In the genomic region with DNA sequence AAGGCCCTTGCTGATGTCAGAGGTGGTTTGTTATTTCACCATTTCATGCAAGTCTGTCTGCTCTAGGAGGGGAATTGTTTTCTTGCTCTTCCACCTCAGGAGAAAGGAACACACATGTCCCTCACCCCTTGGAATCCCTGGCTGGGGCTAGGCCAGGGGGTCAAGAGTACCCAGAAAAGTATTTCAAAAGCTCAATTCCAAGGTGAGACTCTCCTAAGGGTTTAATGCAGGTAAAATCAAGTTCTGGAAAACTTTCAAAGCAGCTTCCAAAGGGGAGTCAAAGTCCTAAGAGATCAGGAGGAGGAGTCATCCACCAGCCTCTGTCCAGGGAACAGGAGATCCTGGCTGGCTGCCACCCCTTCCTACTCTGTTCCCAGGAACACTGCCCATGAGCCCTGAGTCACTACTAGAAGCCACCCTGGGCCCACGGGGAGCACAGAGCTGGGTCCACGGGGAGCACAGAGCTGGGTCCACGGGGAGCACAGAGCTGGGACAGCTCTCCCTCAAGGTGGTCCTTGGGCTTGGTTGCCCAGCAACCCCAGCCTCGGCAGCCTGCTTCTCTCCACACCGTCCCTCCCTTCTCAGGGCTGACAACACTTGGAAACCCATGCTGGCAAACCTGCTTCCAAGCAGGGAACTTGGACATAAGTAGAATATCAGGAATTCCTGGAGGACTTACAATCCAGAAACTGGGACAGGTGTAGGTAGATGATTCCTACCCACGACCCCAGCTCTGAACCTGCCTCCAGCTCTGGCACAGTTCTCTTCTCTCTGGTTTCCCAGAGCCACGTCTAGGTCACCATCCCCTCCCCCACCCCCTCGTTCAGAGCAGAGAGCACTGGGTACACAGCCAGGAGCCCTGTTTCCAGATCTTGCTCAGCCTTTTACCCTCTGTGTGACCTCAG, we compare ENCODE assay signal across 8 cellular contexts. TPM values are rescaled to one million over a fixed set of nuclear protein-coding genes. Genes with fewer than 3 reads are reported as not detected.
DNase-seq lines count a peak whose midpoint lies in the region; ATAC-seq, FAIRE-seq and TF ChIP-seq lines count a peak whose summit lies in the region.

No MANE protein-coding gene starts in this region.

- no peak overlapping the region for H3K4me3 Mint-ChIP-seq in endodermal cell

- 13 to 15% methylated on average over 8 of the region's 8 CpGs for WGBS in pancreas, 2 donors
- WGBS in endodermal cell (ENCODE audit: insufficient coverage in 1 of 2, insufficient read length in 1 of 2), 2 experiments, result 69 to 79% methylated on average over 2 to 8 of the region's 8 CpGs

- H3K36me3 ChIP-seq in RWPE2 (ENCODE audit: low read depth) (no peaks in the 10 kb centered on the region), pancreas (no peaks in the 10 kb centered on the region), endodermal cell (ENCODE audit: control insufficient read depth, insufficient read depth, low read length) (no peaks in the 10 kb centered on the region)

- DNase-seq in DMS53 (lab: John Stamatoyannopoulos, UW) (peak; percentile 30), RWPE2 (ENCODE audit: low spot score) (peak; percentile 86), fibroblast of the aortic adventitia (ENCODE audit: low read depth) (peak; percentile 92), pancreas (peak; percentile 81 to 96 (median 90)), NCI-H1694 (lab: John Stamatoyannopoulos, UW) (no peak), endodermal cell (no peak), NCI-H2081 (lab: John Stamatoyannopoulos, UW) (no peak)
- DNase-seq in activated CD4-positive, alpha-beta T cell treated with anti-CD3 and anti-CD28 coated beads for 4 hours, result no peak

- no peak overlapping the region for H3K9ac ChIP-seq in endodermal cell (ENCODE audit: extremely low read depth, low read length, poor library complexity, severe bottlenecking)

- H3K27me3 Mint-ChIP-seq in endodermal cell (ENCODE audit: insufficient read depth), result peaks cover 13% of the 10 kb centered on the region

- H3K9me3 ChIP-seq in RWPE2 (ENCODE audit: severe bottlenecking), result no peaks in the 10 kb centered on the region
- no peaks in the 10 kb centered on the region for H3K9me3 ChIP-seq in pancreas
- no peaks in the 10 kb centered on the region for H3K9me3 ChIP-seq in endodermal cell (ENCODE audit: control insufficient read depth, low read length)

- H3K27ac ChIP-seq in RWPE2 (ENCODE audit: poor library complexity, severe bottlenecking) (peak overlapping the region; percentile 35), pancreas (peak overlapping the region; percentile 65 to 75 (median 70)), endodermal cell (ENCODE audit: low read depth, low read length) (no peak overlapping the region)

- H3K9me3 Mint-ChIP-seq in endodermal cell, result no peaks in the 10 kb centered on the region

- no peak overlapping the region for H3K27ac Mint-ChIP-seq in endodermal cell

- no peaks in the 10 kb centered on the region for H3K36me3 Mint-ChIP-seq in endodermal cell (ENCODE audit: low read depth)

- intact Hi-C loops in pancreas (cut with DNase I), result no loop called here

- no peak for TF ChIP-seq CTCF in RWPE2 (IDR thresholded peaks at IDR 0.05; ENCODE audit: poor library complexity, severe bottlenecking)
- no peak for TF ChIP-seq CTCF in fibroblast of the aortic adventitia (IDR thresholded peaks at IDR 0.05; ENCODE audit: insufficient read depth, low read length)
- no peak for TF ChIP-seq CTCF in pancreas (IDR thresholded peaks at IDR 0.05)
- TF ChIP-seq CTCF in endodermal cell (conservative IDR thresholded peaks at IDR 0.05), result no peak

- H3K4me1 ChIP-seq in RWPE2 (ENCODE audit: insufficient read depth, poor library complexity, severe bottlenecking), result peaks cover 22% of the 10 kb centered on the region
- H3K4me1 ChIP-seq in pancreas, result peaks cover 14 to 21% (median 14%) of the 10 kb centered on the region in 3 donors
- H3K4me1 ChIP-seq in endodermal cell (ENCODE audit: control insufficient read depth, insufficient read depth, low read length), result no peaks in the 10 kb centered on the region

- H3K27me3 ChIP-seq in RWPE2 (ENCODE audit: insufficient read depth, poor library complexity, severe bottlenecking), result no peaks in the 10 kb centered on the region
- no peaks in the 10 kb centered on the region for H3K27me3 ChIP-seq in pancreas
- peaks cover 7% of the 10 kb centered on the region for H3K27me3 ChIP-seq in endodermal cell (ENCODE audit: control insufficient read depth, insufficient read depth, low read length, poor library complexity, severe bottlenecking)

- H3K4me1 Mint-ChIP-seq in endodermal cell, result peaks cover 3% of the 10 kb centered on the region

- ATAC-seq in RWPE2 (ENCODE audit: low read depth) (peak; percentile 93), pancreas (peak; percentile 96 to 97 (median 97))

- H3K4me3 ChIP-seq in RWPE2 (ENCODE audit: severe bottlenecking) (no peak overlapping the region), fibroblast of the aortic adventitia (ENCODE audit: low read depth, low read length) (no peak overlapping the region), pancreas (no peak overlapping the region), endodermal cell (ENCODE audit: low read length) (no peak overlapping the region)

- FAIRE-seq in pancreas (lab: Jason Lieb, UNC), result no peak

RNA-seq across cellular contexts. Expression of gene CDKN1A, which starts 35.3 kb away (rescaled TPM):
- total RNA-seq in fibroblast of the aortic adventitia (ENCODE audit: low replicate concordance), result 246 and 749 TPM in 2 replicates
- total RNA-seq in pancreas, result 100 to 1,000 TPM in 2 of 6 donors, 10 to 100 TPM in 4; 32.5 to 178 (median 53.2) TPM
- 10 to 100 TPM; 22.3 to 42.2 TPM for polyA plus RNA-seq in pancreas
- total RNA-seq in endodermal cell, result 1 to 10 TPM; 1.9 to 3.7 TPM
- polyA plus RNA-seq in endodermal cell (2013, experiment 1 of 2), result 45.0 TPM
- 50.3 TPM for polyA plus RNA-seq in endodermal cell (2013, experiment 2 of 2)

RNA-seq across cellular contexts. Expression of gene SRSF3, which starts 49.0 kb away (rescaled TPM):
- total RNA-seq in fibroblast of the aortic adventitia (ENCODE audit: low replicate concordance), result 181 and 411 TPM in 2 replicates
- 100 to 1,000 TPM in 4 of 6 donors, 10 to 100 TPM in 2; 60.5 to 122 (median 105) TPM for total RNA-seq in pancreas
- 100 to 1,000 TPM in 1 of 2 donors, 10 to 100 TPM in 1; 72.8 to 114 TPM for polyA plus RNA-seq in pancreas
- total RNA-seq in endodermal cell, result 100 to 1,000 TPM; 493 to 536 TPM
- 582 TPM for polyA plus RNA-seq in endodermal cell (2013, experiment 1 of 2)
- 506 TPM for polyA plus RNA-seq in endodermal cell (2013, experiment 2 of 2)

RNA-seq across cellular contexts. Expression of gene RAB44, which starts 54.5 kb away (rescaled TPM):
- total RNA-seq in fibroblast of the aortic adventitia (ENCODE audit: low replicate concordance), result not detected in 2 replicates
- total RNA-seq in pancreas, result under 1 TPM in 5 of 6 donors, not detected in 1; 0.04 to 0.09 (median 0.09) TPM
- under 1 TPM; 0.04 to 0.14 TPM for polyA plus RNA-seq in pancreas
- not detected for total RNA-seq in endodermal cell
- not detected for polyA plus RNA-seq in endodermal cell (2013, experiment 1 of 2)
- polyA plus RNA-seq in endodermal cell (2013, experiment 2 of 2), result not detected

Comparison
In these comparisons a context has a peak if more than half of its experiments do, and no peak if none do; other contexts are left out.
1. DNase-seq: peak in DMS53 (single experiment), RWPE2 (single experiment), fibroblast of the aortic adventitia (single experiment) and pancreas (6 of 6); none in NCI-H1694 (single experiment), activated CD4-positive, alpha-beta T cell treated with anti-CD3 and anti-CD28 coated beads for 4 hours (0 of 2), endodermal cell (single experiment) and NCI-H2081 (0 of 2).
2. RNA of gene CDKN1A, which starts 35.3 kb away (total RNA-seq): 246 to 749 TPM in fibroblast of the aortic adventitia and 32.5 to 178 TPM in pancreas; 1.9 to 3.7 TPM in endodermal cell; every median in the first group is over 4 times any median in the second.